1 cellular context compared by ENCODE assay signal in the genomic region with DNA sequence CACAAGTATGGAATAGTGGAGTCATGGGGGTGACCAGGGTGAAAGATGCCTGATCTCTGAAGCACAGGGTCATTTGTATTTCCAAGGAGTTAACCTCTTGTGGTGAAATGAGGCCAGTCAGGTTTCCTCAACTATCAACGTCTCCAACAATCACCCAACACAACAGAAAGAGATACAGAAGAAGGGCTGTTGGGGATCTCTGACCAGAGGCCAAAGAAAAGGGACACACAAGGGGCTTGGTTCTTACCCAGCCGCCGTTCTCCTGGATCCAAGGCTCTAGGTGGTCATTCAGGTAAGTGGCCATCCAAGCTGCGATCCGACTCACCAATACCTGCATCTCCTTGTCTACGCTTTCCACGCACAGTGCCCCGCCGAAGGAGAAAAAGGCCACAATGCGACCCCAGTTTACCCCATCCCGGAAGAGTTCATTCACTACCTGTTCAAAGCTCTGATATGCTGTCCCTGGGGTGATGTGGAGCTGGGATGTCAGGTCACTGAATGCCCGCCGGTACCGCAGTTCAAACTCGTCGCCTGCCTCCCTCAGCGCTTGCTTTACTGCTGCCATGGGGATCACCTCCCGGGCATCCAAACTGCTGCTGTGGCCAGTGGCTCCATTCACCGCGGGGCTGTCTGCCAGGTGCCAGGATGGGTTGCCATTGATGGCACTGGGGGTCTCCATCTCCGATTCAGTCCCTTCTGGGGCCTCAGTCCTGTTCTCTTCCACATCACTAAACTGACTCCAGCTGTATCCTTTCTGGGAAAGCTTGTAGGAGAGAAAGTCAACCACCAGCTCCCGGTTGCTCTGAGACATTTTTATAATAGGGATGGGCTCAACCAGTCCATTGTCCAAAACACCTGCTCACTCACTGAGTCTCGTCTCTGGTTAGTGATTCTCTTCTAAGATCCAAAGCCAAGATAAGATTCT.
TF ChIP-seq lines count a peak whose summit lies in the region.

No MANE protein-coding gene starts in this region.

TF ChIP-seq in HepG2, 621 proteins besides CTCF, POLR2A, EP300 and RAD21 (continued from another document and continues in another):
- TF ChIP-seq, protein P1, sequence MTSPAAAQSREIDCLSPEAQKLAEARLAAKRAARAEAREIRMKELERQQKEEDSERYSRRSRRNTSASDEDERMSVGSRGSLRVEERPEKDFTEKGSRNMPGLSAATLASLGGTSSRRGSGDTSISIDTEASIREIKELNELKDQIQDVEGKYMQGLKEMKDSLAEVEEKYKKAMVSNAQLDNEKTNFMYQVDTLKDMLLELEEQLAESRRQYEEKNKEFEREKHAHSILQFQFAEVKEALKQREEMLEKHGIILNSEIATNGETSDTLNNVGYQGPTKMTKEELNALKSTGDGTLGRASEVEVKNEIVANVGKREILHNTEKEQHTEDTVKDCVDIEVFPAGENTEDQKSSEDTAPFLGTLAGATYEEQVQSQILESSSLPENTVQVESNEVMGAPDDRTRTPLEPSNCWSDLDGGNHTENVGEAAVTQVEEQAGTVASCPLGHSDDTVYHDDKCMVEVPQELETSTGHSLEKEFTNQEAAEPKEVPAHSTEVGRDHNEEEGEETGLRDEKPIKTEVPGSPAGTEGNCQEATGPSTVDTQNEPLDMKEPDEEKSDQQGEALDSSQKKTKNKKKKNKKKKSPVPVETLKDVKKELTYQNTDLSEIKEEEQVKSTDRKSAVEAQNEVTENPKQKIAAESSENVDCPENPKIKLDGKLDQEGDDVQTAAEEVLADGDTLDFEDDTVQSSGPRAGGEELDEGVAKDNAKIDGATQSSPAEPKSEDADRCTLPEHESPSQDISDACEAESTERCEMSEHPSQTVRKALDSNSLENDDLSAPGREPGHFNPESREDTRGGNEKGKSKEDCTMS (CRISPR knock-in tag; conservative IDR thresholded peaks at IDR 0.05), result no peak
- TF ChIP-seq, protein P2, sequence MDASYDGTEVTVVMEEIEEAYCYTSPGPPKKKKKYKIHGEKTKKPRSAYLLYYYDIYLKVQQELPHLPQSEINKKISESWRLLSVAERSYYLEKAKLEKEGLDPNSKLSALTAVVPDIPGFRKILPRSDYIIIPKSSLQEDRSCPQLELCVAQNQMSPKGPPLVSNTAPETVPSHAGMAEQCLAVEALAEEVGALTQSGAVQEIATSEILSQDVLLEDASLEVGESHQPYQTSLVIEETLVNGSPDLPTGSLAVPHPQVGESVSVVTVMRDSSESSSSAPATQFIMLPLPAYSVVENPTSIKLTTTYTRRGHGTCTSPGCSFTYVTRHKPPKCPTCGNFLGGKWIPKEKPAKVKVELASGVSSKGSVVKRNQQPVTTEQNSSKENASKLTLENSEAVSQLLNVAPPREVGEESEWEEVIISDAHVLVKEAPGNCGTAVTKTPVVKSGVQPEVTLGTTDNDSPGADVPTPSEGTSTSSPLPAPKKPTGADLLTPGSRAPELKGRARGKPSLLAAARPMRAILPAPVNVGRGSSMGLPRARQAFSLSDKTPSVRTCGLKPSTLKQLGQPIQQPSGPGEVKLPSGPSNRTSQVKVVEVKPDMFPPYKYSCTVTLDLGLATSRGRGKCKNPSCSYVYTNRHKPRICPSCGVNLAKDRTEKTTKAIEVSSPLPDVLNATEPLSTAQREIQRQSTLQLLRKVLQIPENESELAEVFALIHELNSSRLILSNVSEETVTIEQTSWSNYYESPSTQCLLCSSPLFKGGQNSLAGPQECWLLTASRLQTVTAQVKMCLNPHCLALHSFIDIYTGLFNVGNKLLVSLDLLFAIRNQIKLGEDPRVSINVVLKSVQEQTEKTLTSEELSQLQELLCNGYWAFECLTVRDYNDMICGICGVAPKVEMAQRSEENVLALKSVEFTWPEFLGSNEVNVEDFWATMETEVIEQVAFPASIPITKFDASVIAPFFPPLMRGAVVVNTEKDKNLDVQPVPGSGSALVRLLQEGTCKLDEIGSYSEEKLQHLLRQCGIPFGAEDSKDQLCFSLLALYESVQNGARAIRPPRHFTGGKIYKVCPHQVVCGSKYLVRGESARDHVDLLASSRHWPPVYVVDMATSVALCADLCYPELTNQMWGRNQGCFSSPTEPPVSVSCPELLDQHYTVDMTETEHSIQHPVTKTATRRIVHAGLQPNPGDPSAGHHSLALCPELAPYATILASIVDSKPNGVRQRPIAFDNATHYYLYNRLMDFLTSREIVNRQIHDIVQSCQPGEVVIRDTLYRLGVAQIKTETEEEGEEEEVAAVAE (CRISPR knock-in tag; IDR thresholded peaks at IDR 0.05; ENCODE audit: borderline replicate concordance), result no peak
- TF ChIP-seq, protein P3, sequence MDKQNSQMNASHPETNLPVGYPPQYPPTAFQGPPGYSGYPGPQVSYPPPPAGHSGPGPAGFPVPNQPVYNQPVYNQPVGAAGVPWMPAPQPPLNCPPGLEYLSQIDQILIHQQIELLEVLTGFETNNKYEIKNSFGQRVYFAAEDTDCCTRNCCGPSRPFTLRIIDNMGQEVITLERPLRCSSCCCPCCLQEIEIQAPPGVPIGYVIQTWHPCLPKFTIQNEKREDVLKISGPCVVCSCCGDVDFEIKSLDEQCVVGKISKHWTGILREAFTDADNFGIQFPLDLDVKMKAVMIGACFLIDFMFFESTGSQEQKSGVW (CRISPR knock-in tag; IDR thresholded peaks at IDR 0.05; ENCODE audit: borderline replicate concordance), result no peak
- TF ChIP-seq, protein P4, sequence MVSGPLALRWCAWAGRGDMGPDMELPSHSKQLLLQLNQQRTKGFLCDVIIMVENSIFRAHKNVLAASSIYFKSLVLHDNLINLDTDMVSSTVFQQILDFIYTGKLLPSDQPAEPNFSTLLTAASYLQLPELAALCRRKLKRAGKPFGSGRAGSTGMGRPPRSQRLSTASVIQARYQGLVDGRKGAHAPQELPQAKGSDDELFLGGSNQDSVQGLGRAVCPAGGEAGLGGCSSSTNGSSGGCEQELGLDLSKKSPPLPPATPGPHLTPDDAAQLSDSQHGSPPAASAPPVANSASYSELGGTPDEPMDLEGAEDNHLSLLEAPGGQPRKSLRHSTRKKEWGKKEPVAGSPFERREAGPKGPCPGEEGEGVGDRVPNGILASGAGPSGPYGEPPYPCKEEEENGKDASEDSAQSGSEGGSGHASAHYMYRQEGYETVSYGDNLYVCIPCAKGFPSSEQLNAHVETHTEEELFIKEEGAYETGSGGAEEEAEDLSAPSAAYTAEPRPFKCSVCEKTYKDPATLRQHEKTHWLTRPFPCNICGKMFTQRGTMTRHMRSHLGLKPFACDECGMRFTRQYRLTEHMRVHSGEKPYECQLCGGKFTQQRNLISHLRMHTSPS (CRISPR knock-in tag; IDR thresholded peaks at IDR 0.05; ENCODE audit: low read depth), result no peak
- TF ChIP-seq PPARG (CRISPR knock-in tag; conservative IDR thresholded peaks at IDR 0.05), result no peak
- peak; percentile 48; the same call in 1 of the 2 replicates for TF ChIP-seq ZNF879 (CRISPR knock-in tag; IDR thresholded peaks at IDR 0.05)
- TF ChIP-seq FOSL1 (CRISPR knock-in tag; IDR thresholded peaks at IDR 0.05; ENCODE audit: borderline replicate concordance), result no peak
- peak; percentile 82; the same call in 1 of the 2 replicates for TF ChIP-seq ZNF839 (CRISPR knock-in tag; IDR thresholded peaks at IDR 0.05; ENCODE audit: borderline replicate concordance)
- TF ChIP-seq ZNF749 (CRISPR knock-in tag; IDR thresholded peaks at IDR 0.05; ENCODE audit: borderline replicate concordance), result no peak
- TF ChIP-seq HOXA9 (CRISPR knock-in tag; IDR thresholded peaks at IDR 0.05; ENCODE audit: borderline replicate concordance), result 0 out of 2 replicates have a peak, but pooled peaks have one; percentile 22
- TF ChIP-seq ZNF619 (CRISPR knock-in tag; IDR thresholded peaks at IDR 0.05), result peak; percentile 95
- TF ChIP-seq GFI1 (CRISPR knock-in tag; IDR thresholded peaks at IDR 0.05; ENCODE audit: borderline replicate concordance), result 0 out of 2 replicates have a peak, but pooled peaks have one; percentile 0
- TF ChIP-seq ATRX (CRISPR knock-in tag; IDR thresholded peaks at IDR 0.05; ENCODE audit: borderline replicate concordance), result no peak
- TF ChIP-seq ZNF615 (CRISPR knock-in tag; IDR thresholded peaks at IDR 0.05; ENCODE audit: borderline replicate concordance), result no peak
- 0 out of 4 replicates have a peak, but pooled peaks of 1 of the 2 experiments have one; percentile 14 for TF ChIP-seq NR2F1 (CRISPR knock-in tag; IDR thresholded peaks at IDR 0.05)
- TF ChIP-seq ZNF670 (CRISPR knock-in tag; IDR thresholded peaks at IDR 0.05; ENCODE audit: borderline replicate concordance), result no peak
- TF ChIP-seq MIER2 (CRISPR knock-in tag; IDR thresholded peaks at IDR 0.05), result no peak
- TF ChIP-seq, protein P5, sequence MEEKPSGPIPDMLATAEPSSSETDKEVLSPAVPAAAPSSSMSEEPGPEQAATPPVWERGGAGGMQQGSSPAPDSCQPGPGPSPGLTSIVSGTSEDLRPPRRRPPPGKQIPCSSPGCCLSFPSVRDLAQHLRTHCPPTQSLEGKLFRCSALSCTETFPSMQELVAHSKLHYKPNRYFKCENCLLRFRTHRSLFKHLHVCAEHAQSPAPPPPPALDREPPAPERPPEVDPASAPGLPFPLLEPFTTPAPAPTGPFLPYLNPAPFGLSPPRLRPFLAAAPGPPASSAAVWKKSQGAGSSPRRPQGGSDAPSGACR (CRISPR knock-in tag; IDR thresholded peaks at IDR 0.05), result no peak
- TF ChIP-seq, protein P6, sequence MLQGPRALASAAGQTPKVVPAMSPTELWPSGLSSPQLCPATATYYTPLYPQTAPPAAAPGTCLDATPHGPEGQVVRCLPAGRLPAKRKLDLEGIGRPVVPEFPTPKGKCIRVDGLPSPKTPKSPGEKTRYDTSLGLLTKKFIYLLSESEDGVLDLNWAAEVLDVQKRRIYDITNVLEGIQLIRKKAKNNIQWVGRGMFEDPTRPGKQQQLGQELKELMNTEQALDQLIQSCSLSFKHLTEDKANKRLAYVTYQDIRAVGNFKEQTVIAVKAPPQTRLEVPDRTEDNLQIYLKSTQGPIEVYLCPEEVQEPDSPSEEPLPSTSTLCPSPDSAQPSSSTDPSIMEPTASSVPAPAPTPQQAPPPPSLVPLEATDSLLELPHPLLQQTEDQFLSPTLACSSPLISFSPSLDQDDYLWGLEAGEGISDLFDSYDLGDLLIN (CRISPR knock-in tag; IDR thresholded peaks at IDR 0.05; ENCODE audit: borderline replicate concordance), result 0 out of 2 replicates have a peak, but pooled peaks have one; percentile 68
- TF ChIP-seq GLI4 (CRISPR knock-in tag; IDR thresholded peaks at IDR 0.05; ENCODE audit: borderline replicate concordance), result no peak
- peak; percentile 92 for TF ChIP-seq BORCS8-MEF2B (CRISPR knock-in tag; IDR thresholded peaks at IDR 0.05)
- no peak; the same call in 1 of the 2 replicates for TF ChIP-seq ZBTB7A (CRISPR knock-in tag; IDR thresholded peaks at IDR 0.05)
- TF ChIP-seq, protein P7, sequence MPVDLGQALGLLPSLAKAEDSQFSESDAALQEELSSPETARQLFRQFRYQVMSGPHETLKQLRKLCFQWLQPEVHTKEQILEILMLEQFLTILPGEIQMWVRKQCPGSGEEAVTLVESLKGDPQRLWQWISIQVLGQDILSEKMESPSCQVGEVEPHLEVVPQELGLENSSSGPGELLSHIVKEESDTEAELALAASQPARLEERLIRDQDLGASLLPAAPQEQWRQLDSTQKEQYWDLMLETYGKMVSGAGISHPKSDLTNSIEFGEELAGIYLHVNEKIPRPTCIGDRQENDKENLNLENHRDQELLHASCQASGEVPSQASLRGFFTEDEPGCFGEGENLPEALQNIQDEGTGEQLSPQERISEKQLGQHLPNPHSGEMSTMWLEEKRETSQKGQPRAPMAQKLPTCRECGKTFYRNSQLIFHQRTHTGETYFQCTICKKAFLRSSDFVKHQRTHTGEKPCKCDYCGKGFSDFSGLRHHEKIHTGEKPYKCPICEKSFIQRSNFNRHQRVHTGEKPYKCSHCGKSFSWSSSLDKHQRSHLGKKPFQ (CRISPR knock-in tag; IDR thresholded peaks at IDR 0.05; ENCODE audit: insufficient replicate concordance), result peak; percentile 60
- TF ChIP-seq, protein P8, sequence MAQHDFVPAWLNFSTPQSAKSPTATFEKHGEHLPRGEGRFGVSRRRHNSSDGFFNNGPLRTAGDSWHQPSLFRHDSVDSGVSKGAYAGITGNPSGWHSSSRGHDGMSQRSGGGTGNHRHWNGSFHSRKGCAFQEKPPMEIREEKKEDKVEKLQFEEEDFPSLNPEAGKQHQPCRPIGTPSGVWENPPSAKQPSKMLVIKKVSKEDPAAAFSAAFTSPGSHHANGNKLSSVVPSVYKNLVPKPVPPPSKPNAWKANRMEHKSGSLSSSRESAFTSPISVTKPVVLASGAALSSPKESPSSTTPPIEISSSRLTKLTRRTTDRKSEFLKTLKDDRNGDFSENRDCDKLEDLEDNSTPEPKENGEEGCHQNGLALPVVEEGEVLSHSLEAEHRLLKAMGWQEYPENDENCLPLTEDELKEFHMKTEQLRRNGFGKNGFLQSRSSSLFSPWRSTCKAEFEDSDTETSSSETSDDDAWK (CRISPR knock-in tag; IDR thresholded peaks at IDR 0.05), result no peak
- TF ChIP-seq, protein P9, sequence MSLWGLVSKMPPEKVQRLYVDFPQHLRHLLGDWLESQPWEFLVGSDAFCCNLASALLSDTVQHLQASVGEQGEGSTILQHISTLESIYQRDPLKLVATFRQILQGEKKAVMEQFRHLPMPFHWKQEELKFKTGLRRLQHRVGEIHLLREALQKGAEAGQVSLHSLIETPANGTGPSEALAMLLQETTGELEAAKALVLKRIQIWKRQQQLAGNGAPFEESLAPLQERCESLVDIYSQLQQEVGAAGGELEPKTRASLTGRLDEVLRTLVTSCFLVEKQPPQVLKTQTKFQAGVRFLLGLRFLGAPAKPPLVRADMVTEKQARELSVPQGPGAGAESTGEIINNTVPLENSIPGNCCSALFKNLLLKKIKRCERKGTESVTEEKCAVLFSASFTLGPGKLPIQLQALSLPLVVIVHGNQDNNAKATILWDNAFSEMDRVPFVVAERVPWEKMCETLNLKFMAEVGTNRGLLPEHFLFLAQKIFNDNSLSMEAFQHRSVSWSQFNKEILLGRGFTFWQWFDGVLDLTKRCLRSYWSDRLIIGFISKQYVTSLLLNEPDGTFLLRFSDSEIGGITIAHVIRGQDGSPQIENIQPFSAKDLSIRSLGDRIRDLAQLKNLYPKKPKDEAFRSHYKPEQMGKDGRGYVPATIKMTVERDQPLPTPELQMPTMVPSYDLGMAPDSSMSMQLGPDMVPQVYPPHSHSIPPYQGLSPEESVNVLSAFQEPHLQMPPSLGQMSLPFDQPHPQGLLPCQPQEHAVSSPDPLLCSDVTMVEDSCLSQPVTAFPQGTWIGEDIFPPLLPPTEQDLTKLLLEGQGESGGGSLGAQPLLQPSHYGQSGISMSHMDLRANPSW (CRISPR knock-in tag; IDR thresholded peaks at IDR 0.05; ENCODE audit: borderline replicate concordance), result no peak
- peak; percentile 37; the same call in 1 of the 2 replicates for TF ChIP-seq ZKSCAN5 (CRISPR knock-in tag; IDR thresholded peaks at IDR 0.05)
- TF ChIP-seq, protein P10, sequence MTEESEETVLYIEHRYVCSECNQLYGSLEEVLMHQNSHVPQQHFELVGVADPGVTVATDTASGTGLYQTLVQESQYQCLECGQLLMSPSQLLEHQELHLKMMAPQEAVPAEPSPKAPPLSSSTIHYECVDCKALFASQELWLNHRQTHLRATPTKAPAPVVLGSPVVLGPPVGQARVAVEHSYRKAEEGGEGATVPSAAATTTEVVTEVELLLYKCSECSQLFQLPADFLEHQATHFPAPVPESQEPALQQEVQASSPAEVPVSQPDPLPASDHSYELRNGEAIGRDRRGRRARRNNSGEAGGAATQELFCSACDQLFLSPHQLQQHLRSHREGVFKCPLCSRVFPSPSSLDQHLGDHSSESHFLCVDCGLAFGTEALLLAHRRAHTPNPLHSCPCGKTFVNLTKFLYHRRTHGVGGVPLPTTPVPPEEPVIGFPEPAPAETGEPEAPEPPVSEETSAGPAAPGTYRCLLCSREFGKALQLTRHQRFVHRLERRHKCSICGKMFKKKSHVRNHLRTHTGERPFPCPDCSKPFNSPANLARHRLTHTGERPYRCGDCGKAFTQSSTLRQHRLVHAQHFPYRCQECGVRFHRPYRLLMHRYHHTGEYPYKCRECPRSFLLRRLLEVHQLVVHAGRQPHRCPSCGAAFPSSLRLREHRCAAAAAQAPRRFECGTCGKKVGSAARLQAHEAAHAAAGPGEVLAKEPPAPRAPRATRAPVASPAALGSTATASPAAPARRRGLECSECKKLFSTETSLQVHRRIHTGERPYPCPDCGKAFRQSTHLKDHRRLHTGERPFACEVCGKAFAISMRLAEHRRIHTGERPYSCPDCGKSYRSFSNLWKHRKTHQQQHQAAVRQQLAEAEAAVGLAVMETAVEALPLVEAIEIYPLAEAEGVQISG (CRISPR knock-in tag; IDR thresholded peaks at IDR 0.05), result no peak; the same call in 1 of the 2 replicates
- TF ChIP-seq NFKB2 (CRISPR knock-in tag; IDR thresholded peaks at IDR 0.05; ENCODE audit: borderline replicate concordance), result peak; percentile 82
- no peak for TF ChIP-seq NFKBIZ (CRISPR knock-in tag; IDR thresholded peaks at IDR 0.05)
